Comparison of ENCODE assay signal across 1 cellular context in the genomic region with DNA sequence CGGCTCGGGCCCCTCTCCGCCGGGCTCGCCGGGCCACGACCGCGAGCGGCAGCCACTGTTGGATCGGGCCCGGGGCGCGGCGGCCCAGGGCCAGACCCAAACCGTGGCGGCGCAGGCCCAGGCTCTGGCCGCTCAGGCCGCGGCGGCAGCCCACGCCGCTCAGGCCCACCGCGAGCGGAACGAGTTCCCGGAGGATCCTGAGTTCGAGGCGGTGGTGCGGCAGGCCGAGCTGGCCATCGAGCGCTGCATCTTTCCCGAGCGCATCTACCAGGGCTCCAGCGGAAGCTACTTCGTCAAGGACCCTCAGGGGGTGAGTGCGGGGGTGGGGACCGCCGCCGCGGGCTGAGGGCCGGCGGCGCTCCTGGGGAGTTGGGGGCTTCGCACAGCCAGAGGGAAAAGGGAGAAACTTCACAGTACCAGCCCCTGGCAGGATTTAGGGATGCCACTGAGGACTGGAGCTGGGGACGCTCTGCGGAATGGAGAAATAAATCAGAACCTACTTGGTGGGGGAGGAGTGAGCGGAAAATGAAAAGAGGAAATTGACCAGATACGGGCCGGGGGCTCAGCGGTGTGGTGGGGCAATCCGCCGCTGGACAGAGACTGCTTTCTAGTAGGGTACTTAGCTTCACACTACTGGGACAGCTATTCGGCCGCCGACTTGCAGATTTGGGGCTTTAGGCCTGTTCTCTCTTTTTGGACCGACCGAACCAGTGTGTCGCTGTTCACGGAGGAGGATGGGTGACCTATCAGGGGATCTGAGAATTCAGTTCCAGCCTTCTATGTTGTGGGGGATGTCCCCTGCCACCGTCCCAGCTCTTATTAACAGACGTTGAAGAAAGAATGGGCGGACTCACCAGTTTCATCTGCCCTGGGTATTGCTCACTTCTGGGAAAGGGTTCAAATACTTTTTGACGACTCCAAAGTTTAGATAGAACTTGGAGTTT.
TF ChIP-seq lines count a peak whose summit lies in the region.

No MANE protein-coding gene starts in this region.

TF ChIP-seq in K562, 482 proteins besides CTCF, POLR2A, EP300 and RAD21 (continued from another document):
- TF ChIP-seq THRB (CRISPR knock-in tag; conservative IDR thresholded peaks at IDR 0.05) (no peak), MEF2A (IDR thresholded peaks at IDR 0.05; ENCODE audit: control insufficient read depth, low read depth, low read length) (no peak), EGR1 (conservative IDR thresholded peaks at IDR 0.05) (peak; percentile 63)
- TF ChIP-seq, protein P1, sequence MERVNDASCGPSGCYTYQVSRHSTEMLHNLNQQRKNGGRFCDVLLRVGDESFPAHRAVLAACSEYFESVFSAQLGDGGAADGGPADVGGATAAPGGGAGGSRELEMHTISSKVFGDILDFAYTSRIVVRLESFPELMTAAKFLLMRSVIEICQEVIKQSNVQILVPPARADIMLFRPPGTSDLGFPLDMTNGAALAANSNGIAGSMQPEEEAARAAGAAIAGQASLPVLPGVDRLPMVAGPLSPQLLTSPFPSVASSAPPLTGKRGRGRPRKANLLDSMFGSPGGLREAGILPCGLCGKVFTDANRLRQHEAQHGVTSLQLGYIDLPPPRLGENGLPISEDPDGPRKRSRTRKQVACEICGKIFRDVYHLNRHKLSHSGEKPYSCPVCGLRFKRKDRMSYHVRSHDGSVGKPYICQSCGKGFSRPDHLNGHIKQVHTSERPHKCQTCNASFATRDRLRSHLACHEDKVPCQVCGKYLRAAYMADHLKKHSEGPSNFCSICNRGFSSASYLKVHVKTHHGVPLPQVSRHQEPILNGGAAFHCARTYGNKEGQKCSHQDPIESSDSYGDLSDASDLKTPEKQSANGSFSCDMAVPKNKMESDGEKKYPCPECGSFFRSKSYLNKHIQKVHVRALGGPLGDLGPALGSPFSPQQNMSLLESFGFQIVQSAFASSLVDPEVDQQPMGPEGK (CRISPR knock-in tag; IDR thresholded peaks at IDR 0.05; ENCODE audit: borderline replicate concordance), result no peak
